8 cellular contexts compared by ENCODE assay signal in genomic region chr6:69584913-69585729, GRCh38.
DNase-seq lines count a peak whose midpoint lies in the region; ATAC-seq, FAIRE-seq and TF ChIP-seq lines count a peak whose summit lies in the region.

No MANE protein-coding gene starts in this region.

- CTCF ChIA-PET in HepG2 (lab: Yijun Ruan, JAX; ENCODE audit: low intra/inter-chr PET ratio, low total read pairs) (no interaction called here), OCI-LY7 (lab: Charles Lee; ENCODE audit: unreplicated experiment) (no interaction called here)

- DNase-seq in HepG2 (ENCODE audit: low spot score) (no peak), OCI-LY7 (ENCODE audit: low spot score) (peak; percentile 0), myocyte (ENCODE audit: low read depth) (peak; percentile 93), cortex of kidney (lab: John Stamatoyannopoulos, UW) (no peak), HT-29 (ENCODE audit: low spot score) (no peak)
- DNase-seq in effector CD8-positive, alpha-beta T cell (lab: John Stamatoyannopoulos, UW): no peak

- peaks cover 0 to 2% (median 0%) of the 10 kb centered on the region in 4 donors for H3K27me3 ChIP-seq in liver (ENCODE audit: control insufficient read depth in 4 of 4, insufficient read depth in 4 of 4, low read length in 3 of 4)
- H3K27me3 ChIP-seq in HepG2 (ENCODE audit: control insufficient read depth in 1 of 2, insufficient read depth in 2 of 2, low read length in 2 of 2): no peaks in the 10 kb centered on the region

- H2AFZ ChIP-seq in HepG2 (ENCODE audit: low read length) (no peak overlapping the region), OCI-LY7 (ENCODE audit: low read length) (peak overlapping the region; percentile 8; the same call in 1 of the 2 replicates)

- H3K36me3 ChIP-seq in liver (ENCODE audit: control insufficient read depth in 4 of 4, insufficient read depth in 3 of 4, low read depth in 1 of 4, low read length in 3 of 4) (no peaks in the 10 kb centered on the region), HepG2 (replicated peaks in 1 of 2; ENCODE audit: control insufficient read depth in 1 of 2, insufficient read depth in 2 of 2, low read length in 2 of 2) (no peaks in the 10 kb centered on the region), OCI-LY7 (ENCODE audit: insufficient read depth, low read length) (no peaks in the 10 kb centered on the region)

- H4K20me1 ChIP-seq in HepG2 (ENCODE audit: insufficient read depth, low read length) (no peaks in the 10 kb centered on the region), OCI-LY7 (ENCODE audit: insufficient read depth, low read length) (no peaks in the 10 kb centered on the region)

- ATAC-seq in HepG2 (no peak), HG02973 (IDR thresholded peaks at IDR 0.05; ENCODE audit: unreplicated experiment) (peak; percentile 91)

- H3K27ac ChIP-seq in liver (ENCODE audit: low read depth in 1 of 2, low read length in 2 of 2) (no peak overlapping the region), HepG2 (ENCODE audit: extremely low read length, insufficient read depth, low read length) (no peak overlapping the region), OCI-LY7 (ENCODE audit: low read depth, low read length, poor library complexity, severe bottlenecking) (no peak overlapping the region)

- TF ChIP-seq POLR2A in HepG2 (IDR thresholded peaks at IDR 0.05; ENCODE audit: insufficient read depth in 1 of 2, low read depth in 2 of 2, low read length in 2 of 2): no peak

- in situ Hi-C loops in HepG2 (cut with HindIII; ENCODE audit: extremely low pct_ligation_motif_present, low pct_unique_long_range_greater_than_20kb): no loop called here

- H3K79me2 ChIP-seq in HepG2 (ENCODE audit: insufficient read depth, low read length) (no peaks in the 10 kb centered on the region), OCI-LY7 (ENCODE audit: insufficient read depth, low read depth, low read length) (no peaks in the 10 kb centered on the region)

- H3K4me1 ChIP-seq in liver (ENCODE audit: control insufficient read depth in 4 of 4, insufficient read depth in 4 of 4, low read length in 3 of 4) (no peaks in the 10 kb centered on the region), HepG2 (ENCODE audit: insufficient read depth, low read length) (no peaks in the 10 kb centered on the region), OCI-LY7 (ENCODE audit: insufficient read depth, low read length, poor library complexity, severe bottlenecking) (no peaks in the 10 kb centered on the region)

- FAIRE-seq in HepG2 (lab: Jason Lieb, UNC): no peak

- intact Hi-C loops in HepG2 (cut with micrococcal nuclease; ENCODE audit: unreplicated experiment): no loop called here
- intact Hi-C loops in OCI-LY7 (cut with micrococcal nuclease; ENCODE audit: unreplicated experiment): no loop called here

- H3K9ac ChIP-seq in liver (ENCODE audit: low read depth in 1 of 2, low read length in 2 of 2) (no peak overlapping the region), HepG2 (ENCODE audit: insufficient read depth, low read depth, low read length) (no peak overlapping the region)

- POLR2A ChIA-PET in HepG2 (lab: Yijun Ruan, JAX) (no interaction called here), OCI-LY7 (lab: Charles Lee) (interaction anchor here (0.5 to 0.6 kb wide), 2 partner anchors 14 to 280 kb away, joined by 3 read pairs; no protein-coding TSS in a partner anchor)

- no peak overlapping the region for H3K4me3 ChIP-seq in liver (ENCODE audit: low read depth in 1 of 3, low read length in 3 of 3)
- no peak overlapping the region for H3K4me3 ChIP-seq in HepG2 (replicated peaks in 1 of 3; ENCODE audit: insufficient read depth in 1 of 3, low read depth in 2 of 3, low read length in 3 of 3)
- H3K4me3 ChIP-seq in OCI-LY7 (ENCODE audit: low read depth, low read length, poor library complexity, severe bottlenecking): no peak overlapping the region

- TF ChIP-seq RAD21 in liver (IDR thresholded peaks at IDR 0.05) (no peak), HepG2 (CRISPR knock-in tag; IDR thresholded peaks at IDR 0.05) (no peak)

- TF ChIP-seq CTCF in liver (IDR thresholded peaks at IDR 0.05; ENCODE audit: low read depth, low read length, missing input control) (no peak), HepG2 (CRISPR knock-in tag; IDR thresholded peaks at IDR 0.05) (no peak), OCI-LY7 (conservative IDR thresholded peaks at IDR 0.05; ENCODE audit: low read length) (no peak)

- TF ChIP-seq EP300 in HepG2 (IDR thresholded peaks at IDR 0.05; ENCODE audit: low read depth in 2 of 2, low read length in 2 of 2) (no peak), HepG2 (CRISPR knock-in tag; IDR thresholded peaks at IDR 0.05; ENCODE audit: borderline replicate concordance) (no peak)

- BruUV-seq in HepG2 (replicated peaks; lab: Mats Ljungman, UMichigan) (no TSS peak), OCI-LY7 (replicated peaks; lab: Mats Ljungman, UMichigan) (no TSS peak)

- no peaks in the 10 kb centered on the region for H3K9me3 ChIP-seq in liver (ENCODE audit: control insufficient read depth in 4 of 4, low read length in 3 of 4)
- no peaks in the 10 kb centered on the region for H3K9me3 ChIP-seq in HepG2 (ENCODE audit: low read length)
- no peaks in the 10 kb centered on the region for H3K9me3 ChIP-seq in OCI-LY7 (ENCODE audit: low read length)

- H3K4me2 ChIP-seq in HepG2 (ENCODE audit: low read depth, low read length): no peak overlapping the region
- 0 out of 2 replicates have a peak overlapping the region, but pooled peaks have one; percentile 2 for H3K4me2 ChIP-seq in OCI-LY7 (ENCODE audit: low read length)

- H3K9me2 ChIP-seq in OCI-LY7 (ENCODE audit: insufficient read depth, low read length): no peaks in the 10 kb centered on the region

- 44% methylated on average over 9 of the region's 9 CpGs for WGBS in liver
- WGBS in HepG2 (ENCODE audit: low lambda C conversion rate): under 1% methylated on average over 9 of the region's 9 CpGs

TF ChIP-seq in liver, 16 proteins besides CTCF, POLR2A, EP300 and RAD21:
- TF ChIP-seq RXRA (IDR thresholded peaks at IDR 0.05): peak in 1 of 2 donors; percentile 9
- no peak for TF ChIP-seq HNF4A (conservative IDR thresholded peaks at IDR 0.05)
- no peak for TF ChIP-seq TAF1 (conservative IDR thresholded peaks at IDR 0.05)
- TF ChIP-seq NR2F2 (IDR thresholded peaks at IDR 0.05): peak; percentile 73

TF ChIP-seq in HepG2, 621 proteins besides CTCF, POLR2A, EP300 and RAD21:
- TF ChIP-seq NFIC (IDR thresholded peaks at IDR 0.05; ENCODE audit: low read length) (no peak), KLF11 (CRISPR knock-in tag; IDR thresholded peaks at IDR 0.05) (no peak), ZNF629 (CRISPR knock-in tag; conservative IDR thresholded peaks at IDR 0.05) (no peak), PCBP1 (IDR thresholded peaks at IDR 0.05; ENCODE audit: borderline replicate concordance, low read depth, low read length) (no peak), YEATS2 (CRISPR knock-in tag; IDR thresholded peaks at IDR 0.05; ENCODE audit: borderline replicate concordance) (no peak), WIZ (CRISPR knock-in tag; IDR thresholded peaks at IDR 0.05) (no peak)
- TF ChIP-seq, protein P1, sequence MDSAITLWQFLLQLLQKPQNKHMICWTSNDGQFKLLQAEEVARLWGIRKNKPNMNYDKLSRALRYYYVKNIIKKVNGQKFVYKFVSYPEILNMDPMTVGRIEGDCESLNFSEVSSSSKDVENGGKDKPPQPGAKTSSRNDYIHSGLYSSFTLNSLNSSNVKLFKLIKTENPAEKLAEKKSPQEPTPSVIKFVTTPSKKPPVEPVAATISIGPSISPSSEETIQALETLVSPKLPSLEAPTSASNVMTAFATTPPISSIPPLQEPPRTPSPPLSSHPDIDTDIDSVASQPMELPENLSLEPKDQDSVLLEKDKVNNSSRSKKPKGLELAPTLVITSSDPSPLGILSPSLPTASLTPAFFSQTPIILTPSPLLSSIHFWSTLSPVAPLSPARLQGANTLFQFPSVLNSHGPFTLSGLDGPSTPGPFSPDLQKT (CRISPR knock-in tag; IDR thresholded peaks at IDR 0.05; ENCODE audit: borderline replicate concordance): no peak

Comparison
In these comparisons a context has a peak if more than half of its experiments do, and no peak if none do; other contexts are left out.
1. DNase-seq: peak in OCI-LY7 (single experiment) and myocyte (single experiment); none in HepG2 (single experiment), cortex of kidney (single experiment), HT-29 (single experiment) and effector CD8-positive, alpha-beta T cell (single experiment).